In the genomic region with DNA sequence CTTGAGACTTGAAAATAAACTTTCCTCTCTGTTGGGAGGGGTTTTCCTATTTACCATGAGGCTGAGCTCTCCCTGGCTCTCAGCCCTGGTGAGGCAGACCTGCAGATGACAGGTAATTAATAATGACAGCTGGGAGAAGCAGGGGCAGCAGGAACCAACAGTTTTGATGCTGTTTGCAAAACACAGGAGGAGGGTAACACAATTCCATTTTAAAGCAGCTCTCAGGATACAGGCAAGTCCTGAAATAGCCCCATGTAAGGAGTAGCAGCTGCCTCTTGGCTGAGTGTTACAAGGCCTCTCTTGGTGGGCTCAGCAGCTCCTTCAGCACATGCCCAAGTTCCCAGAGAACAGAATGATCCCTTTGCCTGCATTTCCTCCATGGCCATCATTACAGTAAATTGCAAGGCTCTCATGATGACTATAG, we compare ENCODE assay signal across 15 cellular contexts. TPM values are rescaled to one million over a fixed set of nuclear protein-coding genes. Genes with fewer than 3 reads are reported as not detected.
DNase-seq lines count a peak whose midpoint lies in the region; ATAC-seq and TF ChIP-seq lines count a peak whose summit lies in the region.
"Had no signal": no experiment of that assay in that cellular context is flagged by ENCODE, and none has a peak within 500 bp of the region (broad histone marks: within the 10 kb centered on the region; RNA-seq: fewer than 3 reads in every experiment).

No MANE protein-coding gene starts in this region.

- no peak overlapping the region for H3K4me3 Mint-ChIP-seq in HFFc6
- H3K4me3 Mint-ChIP-seq: WTC11 had no signal

- H3K9me3 Mint-ChIP-seq in HFFc6 = no peaks in the 10 kb centered on the region

- DNase-seq in HFFc6 (no peak), NCI-H2227 treated with DMSO at 0.1 percent for 48 hours (lab: John Stamatoyannopoulos, UW) (peak; percentile 36), retina (peak; percentile 57), GM10266 (ENCODE audit: extremely low spot score) (no peak)
- DNase-seq in stimulated activated CD4-positive, alpha-beta T cell treated with anti-CD3 and anti-CD28 coated beads, Interleukin-12 subunit alpha, Interleukin-12 subunit beta, amount 100 ng/mL, for 4 hours = no peak
- DNase-seq: activated CD8-positive, alpha-beta memory T cell treated with anti-CD3 and anti-CD28 coated beads, Interleukin-2, amount 50 U/mL, for 4 hours; gastrocnemius medialis; NCI-H446 treated with DMSO at 0.1 percent for 48 hours; stimulated activated CD4-positive, alpha-beta T cell treated with anti-CD3 and anti-CD28 coated beads, Interleukin-15, amount 100 ng/mL, for 24 hours; stimulated activated CD8-positive, alpha-beta memory T cell treated with anti-CD3 and anti-CD28 coated beads, Interleukin-4, amount 100 ng/mL, for 48 hours had no signal

- peaks cover 35% of the 10 kb centered on the region for H3K36me3 Mint-ChIP-seq in HFFc6 (ENCODE audit: low read depth)

- H3K27me3 ChIP-seq in esophagus (ENCODE audit: control insufficient read depth in 1 of 2, insufficient read depth in 2 of 2, low read length in 2 of 2) = no peaks in the 10 kb centered on the region
- H3K27me3 ChIP-seq: gastrocnemius medialis, SJSA1 had no signal

- H3K27ac Mint-ChIP-seq in HFFc6 = peak overlapping the region; percentile 69

- H3K4me1 Mint-ChIP-seq in HFFc6 (ENCODE audit: low read depth) = peaks cover 68% of the 10 kb centered on the region
- H3K4me1 Mint-ChIP-seq: WTC11 had no signal

- peaks cover 0 to 2% of the 10 kb centered on the region in 2 donors for H3K9me3 ChIP-seq in esophagus (ENCODE audit: control insufficient read depth in 2 of 2, insufficient read depth in 1 of 2, low read depth in 1 of 2, low read length in 1 of 2)
- H3K9me3 ChIP-seq: gastrocnemius medialis had no signal

- no peaks in the 10 kb centered on the region for H3K36me3 ChIP-seq in esophagus (ENCODE audit: control insufficient read depth in 2 of 2, insufficient read depth in 2 of 2, low read length in 1 of 2)
- H3K36me3 ChIP-seq: gastrocnemius medialis had no signal

- peak overlapping the region; percentile 59 to 69 for H3K27ac ChIP-seq in esophagus (ENCODE audit: low read depth in 2 of 2, low read length in 1 of 2)
- H3K27ac ChIP-seq: gastrocnemius medialis, SJSA1 had no signal

- H3K4me3 ChIP-seq in esophagus (ENCODE audit: low read depth in 1 of 2, low read length in 2 of 2) = no peak overlapping the region
- H3K4me3 ChIP-seq: gastrocnemius medialis, SJSA1 had no signal

- H3K27me3 Mint-ChIP-seq in HFFc6 (ENCODE audit: insufficient read depth) = no peaks in the 10 kb centered on the region

- H3K4me1 ChIP-seq in esophagus (ENCODE audit: control insufficient read depth in 2 of 2, insufficient read depth in 2 of 2, low read length in 1 of 2) = peaks cover 0 to 11% of the 10 kb centered on the region in 2 donors

- ATAC-seq in HG03520 (IDR thresholded peaks at IDR 0.05; ENCODE audit: unreplicated experiment) (no peak), HG03196 (IDR thresholded peaks at IDR 0.05; ENCODE audit: unreplicated experiment) (no peak)
- ATAC-seq: gastrocnemius medialis, WTC11 had no signal

- no peak for TF ChIP-seq CTCF in HFFc6 (IDR thresholded peaks at IDR 0.05)
- no peak for TF ChIP-seq CTCF in GM10266 (IDR thresholded peaks at IDR 0.05; ENCODE audit: control insufficient read depth, insufficient read depth, low read depth, missing control alignments)

RNA-seq across cellular contexts. Expression of a gene that starts 13.3 kb away (rescaled TPM):
- 100 to 1,000 TPM; 150 to 237 (median 184) TPM for total RNA-seq in HFFc6 (2021; fragmentation: NEBNext Ultra II Directional; extraction: Animal tissue kit (Norgen Biotek cat#: 25700))
- 10 to 100 TPM in 1 of 2 donors, 1 to 10 TPM in 1; 8.2 to 18.3 TPM for polyA plus RNA-seq in esophagus

Comparison
In these comparisons a context has a peak if more than half of its experiments do, and no peak if none do; other contexts are left out.
1. DNase-seq: peak in NCI-H2227 treated with DMSO at 0.1 percent for 48 hours (single experiment) and retina (single experiment); none in HFFc6 (single experiment), GM10266 (single experiment) and stimulated activated CD4-positive, alpha-beta T cell treated with anti-CD3 and anti-CD28 coated beads, Interleukin-12 subunit alpha, Interleukin-12 subunit beta, amount 100 ng/mL, for 4 hours (single experiment).